Comparison of ENCODE assay signal across 10 cellular contexts in the genomic region with DNA sequence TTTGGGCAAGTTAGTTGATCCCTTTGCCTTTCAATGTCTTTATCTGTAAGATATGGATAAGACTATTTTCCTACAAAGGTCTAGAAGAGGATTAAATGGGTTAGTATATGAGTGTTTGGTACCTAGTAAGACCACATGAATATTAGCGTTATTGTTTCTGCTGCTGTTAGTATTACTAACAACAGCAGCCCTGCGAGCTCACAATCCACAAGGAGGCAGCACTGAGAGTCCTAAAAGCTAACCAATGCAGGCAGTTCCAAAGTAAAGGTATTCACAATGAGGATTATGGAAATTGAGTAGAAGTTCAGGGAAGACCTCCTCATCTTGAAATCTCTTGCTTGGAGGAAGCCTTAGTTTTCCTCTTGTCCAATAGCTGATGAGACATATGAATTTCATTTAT.
A peak's percentile ranks its signal among the peaks of the same experiment; 100 is the strongest.
DNase-seq lines count a peak whose midpoint lies in the region; ATAC-seq and TF ChIP-seq lines count a peak whose summit lies in the region.
"Had no signal": no experiment of that assay in that cellular context is flagged by ENCODE, and none has a peak within 500 bp of the region (broad histone marks: within the 10 kb centered on the region; RNA-seq: fewer than 3 reads in every experiment).

No MANE protein-coding gene starts in this region.

- no peak for TF ChIP-seq EP300 in Ishikawa (IDR thresholded peaks at IDR 0.05; ENCODE audit: borderline replicate concordance)

- no peak overlapping the region for H3K27ac Mint-ChIP-seq in activated T-cell treated with anti-CD3 and anti-CD28 coated beads, Interleukin-2, amount 50 U/mL, for 72 hours

- no peak overlapping the region for H2AFZ ChIP-seq in mesenchymal stem cell (ENCODE audit: low read depth, low read length)

- TF ChIP-seq RAD21 in Ishikawa (IDR thresholded peaks at IDR 0.05; ENCODE audit: low read depth): peak; percentile 12; the same call in 1 of the 2 replicates

- H3K4me2 ChIP-seq in mesenchymal stem cell (ENCODE audit: low read length, poor library complexity, severe bottlenecking): no peak overlapping the region

- no peaks in the 10 kb centered on the region for H3K9me3 ChIP-seq in mesenchymal stem cell (ENCODE audit: control insufficient read depth, low read length)

- peaks cover 0 to 2% of the 10 kb centered on the region in 2 donors for H3K9me3 Mint-ChIP-seq in activated T-cell treated with anti-CD3 and anti-CD28 coated beads, Interleukin-2, amount 50 U/mL, for 72 hours

- no peak overlapping the region for H3K4me3 ChIP-seq in GM12865 (ENCODE audit: low read depth, low read length)
- no peak overlapping the region for H3K4me3 ChIP-seq in WI38 (ENCODE audit: low read depth, low read length)
- H3K4me3 ChIP-seq in mesenchymal stem cell (ENCODE audit: insufficient read depth in 1 of 2, low read depth in 1 of 2, low read length in 2 of 2): no peak overlapping the region
- H3K4me3 ChIP-seq: skin epidermis had no signal

- H3K36me3 ChIP-seq in mesenchymal stem cell (ENCODE audit: control insufficient read depth in 1 of 2, insufficient read depth in 2 of 2, low read depth in 1 of 2, low read length in 2 of 2): no peaks in the 10 kb centered on the region

- DNase-seq in GM12865 (ENCODE audit: low read depth): peak; percentile 26
- DNase-seq in mesenchymal stem cell: peak; percentile 44
- DNase-seq in activated T-cell treated with anti-CD3 and anti-CD28 coated beads, Interleukin-2, amount 50 U/mL, for 72 hours: no peak
- DNase-seq: activated effector memory CD4-positive, alpha-beta T cell treated with Interleukin-2 at 50 U/mL for 16 hours; NCI-H446 treated with DMSO at 0.1 percent for 48 hours had no signal

- H3K79me1 ChIP-seq in mesenchymal stem cell (replicated peaks; ENCODE audit: low read length, poor library complexity, severe bottlenecking): no peaks in the 10 kb centered on the region

- H3K4me3 Mint-ChIP-seq in activated T-cell treated with anti-CD3 and anti-CD28 coated beads, Interleukin-2, amount 50 U/mL, for 72 hours: no peak overlapping the region

- H2AK5ac ChIP-seq in mesenchymal stem cell (ENCODE audit: low read length, severe bottlenecking): no peak overlapping the region

- no peak overlapping the region for H4K91ac ChIP-seq in mesenchymal stem cell (ENCODE audit: low read length)

- H4K8ac ChIP-seq in mesenchymal stem cell (ENCODE audit: low read length): no peak overlapping the region

- no peak overlapping the region for H3K14ac ChIP-seq in mesenchymal stem cell (ENCODE audit: low read length in 2 of 2)

- TF ChIP-seq CTCF in GM12865 (IDR thresholded peaks at IDR 0.05; ENCODE audit: insufficient read depth, low read depth, low read length, missing control alignments): peak; percentile 49
- TF ChIP-seq CTCF in WI38 (IDR thresholded peaks at IDR 0.05; ENCODE audit: low read depth, low read length): peak; percentile 62

- no peak overlapping the region for H2BK120ac ChIP-seq in mesenchymal stem cell (ENCODE audit: low read depth, low read length)

- H3K4me1 Mint-ChIP-seq in activated T-cell treated with anti-CD3 and anti-CD28 coated beads, Interleukin-2, amount 50 U/mL, for 72 hours (ENCODE audit: low read depth): no peaks in the 10 kb centered on the region

- H3K4me1 ChIP-seq in mesenchymal stem cell (ENCODE audit: control insufficient read depth, insufficient read depth, low read depth, low read length): no peaks in the 10 kb centered on the region

- no peak overlapping the region for H2BK12ac ChIP-seq in mesenchymal stem cell (ENCODE audit: low read length in 2 of 2)

- H2BK15ac ChIP-seq in mesenchymal stem cell (ENCODE audit: low read depth, poor library complexity, severe bottlenecking): no peak overlapping the region

- H3K27ac ChIP-seq in mesenchymal stem cell (ENCODE audit: low read length, poor library complexity, severe bottlenecking): no peak overlapping the region
- H3K27ac ChIP-seq: skin epidermis had no signal

- H3K27me3 ChIP-seq in mesenchymal stem cell (ENCODE audit: control insufficient read depth in 1 of 2, insufficient read depth in 1 of 2, low read length in 2 of 2): no peaks in the 10 kb centered on the region

- H3K36me3 Mint-ChIP-seq in activated T-cell treated with anti-CD3 and anti-CD28 coated beads, Interleukin-2, amount 50 U/mL, for 72 hours (ENCODE audit: insufficient read depth in 2 of 2): no peaks in the 10 kb centered on the region

- H3K4ac ChIP-seq in mesenchymal stem cell (ENCODE audit: low read depth in 1 of 2, low read length in 2 of 2): no peak overlapping the region

- 56% methylated on average over 2 of the region's 2 CpGs for WGBS in mesenchymal stem cell

- H3K9ac ChIP-seq in mesenchymal stem cell (ENCODE audit: low read length): no peak overlapping the region

- H2BK5ac ChIP-seq in mesenchymal stem cell (ENCODE audit: low read depth, low read length, poor library complexity, severe bottlenecking): no peak overlapping the region

- H3K27me3 Mint-ChIP-seq in activated T-cell treated with anti-CD3 and anti-CD28 coated beads, Interleukin-2, amount 50 U/mL, for 72 hours (ENCODE audit: low read depth): no peaks in the 10 kb centered on the region

- no peak overlapping the region for H3K18ac ChIP-seq in mesenchymal stem cell (ENCODE audit: low read depth in 1 of 2, low read length in 2 of 2)

- H3K23ac ChIP-seq in mesenchymal stem cell (ENCODE audit: low read length in 2 of 2): no peak overlapping the region

- ATAC-seq in activated T-cell treated with anti-CD3 and anti-CD28 coated beads, Interleukin-2, amount 50 U/mL, for 72 hours (replicated peaks in 1 of 2): no peak
- no peak for ATAC-seq in HG03139 (IDR thresholded peaks at IDR 0.05; ENCODE audit: unreplicated experiment)
- no peak for ATAC-seq in GM21825 (IDR thresholded peaks at IDR 0.05; ENCODE audit: unreplicated experiment)

TF ChIP-seq in Ishikawa, 13 proteins besides CTCF, POLR2A, EP300 and RAD21:
- no peak for TF ChIP-seq NFIC (IDR thresholded peaks at IDR 0.05)
- no peak for TF ChIP-seq TAF1 (IDR thresholded peaks at IDR 0.05; ENCODE audit: low read depth)
- TF ChIP-seq TCF12 (IDR thresholded peaks at IDR 0.05; ENCODE audit: low read depth): no peak
- TF ChIP-seq, protein P1, sequence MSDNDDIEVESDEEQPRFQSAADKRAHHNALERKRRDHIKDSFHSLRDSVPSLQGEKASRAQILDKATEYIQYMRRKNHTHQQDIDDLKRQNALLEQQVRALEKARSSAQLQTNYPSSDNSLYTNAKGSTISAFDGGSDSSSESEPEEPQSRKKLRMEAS (IDR thresholded peaks at IDR 0.05): no peak

Comparison
In these comparisons a context has a peak if more than half of its experiments do, and no peak if none do; other contexts are left out.
1. DNase-seq: peak in GM12865 (single experiment) and mesenchymal stem cell (single experiment); none in activated T-cell treated with anti-CD3 and anti-CD28 coated beads, Interleukin-2, amount 50 U/mL, for 72 hours (0 of 2).